ENCODE assay signal across 9 cellular contexts in genomic region chr7:40015790-40016296, GRCh38.
DNase-seq lines count a peak whose midpoint lies in the region; ATAC-seq and TF ChIP-seq lines count a peak whose summit lies in the region.
"Had no signal": no experiment of that assay in that cellular context is flagged by ENCODE, and none has a peak within 500 bp of the region (broad histone marks: within the 10 kb centered on the region; RNA-seq: fewer than 3 reads in every experiment).

No MANE protein-coding gene starts in this region.

- H3K4me3 ChIP-seq in HL-60 (replicated peaks; ENCODE audit: insufficient read depth, low read length) (no peak overlapping the region), gastrocnemius medialis (no peak overlapping the region)
- H3K4me3 ChIP-seq: psoas muscle had no signal

- TF ChIP-seq CTCF in HL-60 (IDR thresholded peaks at IDR 0.05; ENCODE audit: insufficient read depth, low read length): no peak
- no peak for TF ChIP-seq CTCF in gastrocnemius medialis (IDR thresholded peaks at IDR 0.05 in 4 of 5, conservative IDR thresholded peaks at IDR 0.05 in 1 of 5)

- H3K36me3 Mint-ChIP-seq in T-helper 2 cell treated with Interferon-gamma antibody and Interleukin-4, amounts not matched to agents 5 μg/mL and 100 μg/mL, for 36 hours (ENCODE audit: low read depth): peaks cover 17% of the 10 kb centered on the region

- no peaks in the 10 kb centered on the region for H3K27me3 Mint-ChIP-seq in T-helper 2 cell treated with Interferon-gamma antibody and Interleukin-4, amounts not matched to agents 5 μg/mL and 100 μg/mL, for 36 hours (ENCODE audit: low read depth)

- peak; percentile 92 for ATAC-seq in GM21528 (IDR thresholded peaks at IDR 0.05; ENCODE audit: low FRiP score, unreplicated experiment)
- ATAC-seq in gastrocnemius medialis: no peak

- H3K4me1 ChIP-seq in gastrocnemius medialis: peaks cover 6 to 7% of the 10 kb centered on the region in 2 donors

- H3K27ac Mint-ChIP-seq in T-helper 2 cell treated with Interferon-gamma antibody and Interleukin-4, amounts not matched to agents 5 μg/mL and 100 μg/mL, for 36 hours: peak overlapping the region; percentile 2

- in situ Hi-C loops in gastrocnemius medialis (cut with MboI; ENCODE audit: low sequenced_read_pairs in 4 of 4): no loop called here

- intact Hi-C loops in gastrocnemius medialis (cut with DNase I; ENCODE audit: low total_unique reads): no loop called here

- no peak for TF ChIP-seq POLR2A in gastrocnemius medialis (IDR thresholded peaks at IDR 0.05)

- no peak overlapping the region for H3K4me3 Mint-ChIP-seq in T-helper 2 cell treated with Interferon-gamma antibody and Interleukin-4, amounts not matched to agents 5 μg/mL and 100 μg/mL, for 36 hours

- H3K27ac ChIP-seq in HL-60 (replicated peaks): no peak overlapping the region
- H3K27ac ChIP-seq in gastrocnemius medialis: no peak overlapping the region
- H3K27ac ChIP-seq: psoas muscle had no signal

- no peaks in the 10 kb centered on the region for H3K36me3 ChIP-seq in gastrocnemius medialis

- H3K27me3 ChIP-seq in HL-60 (ENCODE audit: insufficient read depth, poor library complexity, severe bottlenecking) (no peaks in the 10 kb centered on the region), gastrocnemius medialis (no peaks in the 10 kb centered on the region)

- no peaks in the 10 kb centered on the region for H3K9me3 Mint-ChIP-seq in T-helper 2 cell treated with Interferon-gamma antibody and Interleukin-4, amounts not matched to agents 5 μg/mL and 100 μg/mL, for 36 hours

- DNase-seq in NCI-H345 (lab: John Stamatoyannopoulos, UW): peak; percentile 16
- DNase-seq in NCI-H345 treated with DMSO at 0.1 percent for 48 hours (lab: John Stamatoyannopoulos, UW; ENCODE audit: unreplicated experiment): no peak
- peak; percentile 1 to 18 for DNase-seq in HL-60 (ENCODE audit: low read depth in 1 of 2, low spot score in 1 of 2)
- no peak for DNase-seq in T-helper 2 cell treated with Interferon-gamma antibody and Interleukin-4, amounts not matched to agents 5 μg/mL and 100 μg/mL, for 36 hours (ENCODE audit: low spot score)
- peak; percentile 43 for DNase-seq in iris pigment epithelial cell (ENCODE audit: low read depth)
- no peak for DNase-seq in gastrocnemius medialis
- DNase-seq in cortex of kidney (lab: John Stamatoyannopoulos, UW): no peak
- DNase-seq: psoas muscle had no signal

- H3K4me1 Mint-ChIP-seq in T-helper 2 cell treated with Interferon-gamma antibody and Interleukin-4, amounts not matched to agents 5 μg/mL and 100 μg/mL, for 36 hours (ENCODE audit: low read depth): peaks cover 15% of the 10 kb centered on the region

- no peaks in the 10 kb centered on the region for H3K9me3 ChIP-seq in gastrocnemius medialis
- H3K9me3 ChIP-seq: psoas muscle had no signal

Comparison
In these comparisons a context has a peak if more than half of its experiments do, and no peak if none do; other contexts are left out.
1. DNase-seq: peak in NCI-H345 (single experiment), HL-60 (2 of 2) and iris pigment epithelial cell (single experiment); none in NCI-H345 treated with DMSO at 0.1 percent for 48 hours (single experiment), T-helper 2 cell treated with Interferon-gamma antibody and Interleukin-4, amounts not matched to agents 5 μg/mL and 100 μg/mL, for 36 hours (single experiment), gastrocnemius medialis (0 of 2) and cortex of kidney (single experiment).